Comparison of ENCODE assay signal across 8 cellular contexts in genomic region chr18:21179590-21180220, GRCh38.
DNase-seq lines count a peak whose midpoint lies in the region; ATAC-seq and TF ChIP-seq lines count a peak whose summit lies in the region.

No MANE protein-coding gene starts in this region.

- dilution Hi-C loops in mammary epithelial cell (cut with HindIII; ENCODE audit: low sequenced_read_pairs) = loop anchor here (5.0 to 10.0 kb wide), 3 partner anchors 62 to 185 kb away; no protein-coding TSS in a partner anchor

- no peak overlapping the region for H3K4me2 ChIP-seq in mammary epithelial cell (ENCODE audit: insufficient read depth, low read depth, low read length)

- H3K4me3 Mint-ChIP-seq in T-helper 17 cell = no peak overlapping the region

- H3K4me1 Mint-ChIP-seq in T-helper 17 cell = peaks cover 11% of the 10 kb centered on the region

- H3K27me3 ChIP-seq in mammary epithelial cell (ENCODE audit: insufficient read depth, low read length) = no peaks in the 10 kb centered on the region

- in situ Hi-C loops in mammary epithelial cell (cut with MboI; ENCODE audit: low sequenced_read_pairs in 2 of 2) = no loop called here

- H4K20me1 ChIP-seq in mammary epithelial cell (ENCODE audit: insufficient read depth, low read length) = no peaks in the 10 kb centered on the region

- BruUV-seq in mammary epithelial cell (replicated peaks; lab: Mats Ljungman, UMichigan) = no TSS peak

- peak; percentile 62 for ATAC-seq in HG02610 (IDR thresholded peaks at IDR 0.05; ENCODE audit: unreplicated experiment)
- ATAC-seq in T-helper 17 cell = peak; percentile 78

- no peak overlapping the region for H3K27ac Mint-ChIP-seq in T-helper 17 cell

- no peaks in the 10 kb centered on the region for H3K36me3 Mint-ChIP-seq in T-helper 17 cell (ENCODE audit: low read depth)

- H3K9me3 ChIP-seq in T-helper 17 cell (ENCODE audit: control insufficient read depth, low read length, poor library complexity, severe bottlenecking) (no peaks in the 10 kb centered on the region), mammary epithelial cell (replicated peaks; ENCODE audit: insufficient read depth, low read length) (no peaks in the 10 kb centered on the region)

- peak; percentile 79 to 82 for TF ChIP-seq CTCF in mammary epithelial cell (conservative IDR thresholded peaks at IDR 0.05 in 1 of 2, IDR thresholded peaks at IDR 0.05 in 1 of 2; ENCODE audit: extremely low read depth in 1 of 2, insufficient read depth in 1 of 2, low read depth in 1 of 2, low read length in 2 of 2)

- peak overlapping the region; percentile 73 for H2AFZ ChIP-seq in mammary epithelial cell (ENCODE audit: low read depth, low read length)

- H3K4me1 ChIP-seq in mammary epithelial cell (ENCODE audit: insufficient read depth, low read length) = peaks cover 3% of the 10 kb centered on the region

- WGBS in mammary epithelial cell (ENCODE audit: low coverage, missing lambda C conversion rate) = 33% methylated on average over 7 of the region's 7 CpGs

- no peak overlapping the region for H3K9ac ChIP-seq in mammary epithelial cell (ENCODE audit: insufficient read depth, low read length)

- no peaks in the 10 kb centered on the region for H3K79me2 ChIP-seq in mammary epithelial cell (ENCODE audit: insufficient read depth, low read length)

- H3K4me3 ChIP-seq in mammary epithelial cell (replicated peaks in 1 of 3; ENCODE audit: insufficient read depth in 1 of 3, low read depth in 2 of 3, low read length in 3 of 3) = no peak overlapping the region

- H3K36me3 ChIP-seq in mammary epithelial cell (ENCODE audit: insufficient read depth, low read length) = no peaks in the 10 kb centered on the region

- intact Hi-C loops in mammary epithelial cell (cut with micrococcal nuclease) = loop anchor here (2.0 to 5.0 kb wide), 3 partner anchors 67 to 207 kb away; no protein-coding TSS in a partner anchor

- H3K27ac ChIP-seq in mammary epithelial cell (ENCODE audit: insufficient read depth, low read depth, low read length) = no peak overlapping the region

- H3K27me3 Mint-ChIP-seq in T-helper 17 cell = no peaks in the 10 kb centered on the region

- CTCF ChIA-PET in mammary epithelial cell (lab: Charles Lee; ENCODE audit: low non-redundant PET) = interaction anchor here (0.6 to 0.7 kb wide), 3 partner anchors 79 to 663 kb away, joined by 3 to 5 read pairs (median 3); no protein-coding TSS in a partner anchor

- DNase-seq in activated T-cell treated with anti-CD3 and anti-CD28 coated beads for 1 hour (ENCODE audit: low read depth) (peak; percentile 29), NCI-H146 treated with DMSO at 0.1 percent for 48 hours (lab: John Stamatoyannopoulos, UW; ENCODE audit: unreplicated experiment) (peak; percentile 88), T-helper 17 cell (peak in 1 of 3 donors; percentile 33), mammary epithelial cell (peak; percentile 42), kidney glomerular epithelial cell (lab: John Stamatoyannopoulos, UW) (peak; percentile 46)
- no peak for DNase-seq in activated T-cell treated with anti-CD3 and anti-CD28 coated beads, Interleukin-2, amount 50 U/mL, for 1 hour
- peak in 2 of 3 donors; percentile 27 to 42 for DNase-seq in stimulated activated CD4-positive, alpha-beta T cell treated with anti-CD3 and anti-CD28 coated beads, TNF-alpha, amount 100 ng/mL, for 48 hours (ENCODE audit: low read depth in 3 of 3)
